1 cellular context compared by ENCODE assay signal in the genomic region with DNA sequence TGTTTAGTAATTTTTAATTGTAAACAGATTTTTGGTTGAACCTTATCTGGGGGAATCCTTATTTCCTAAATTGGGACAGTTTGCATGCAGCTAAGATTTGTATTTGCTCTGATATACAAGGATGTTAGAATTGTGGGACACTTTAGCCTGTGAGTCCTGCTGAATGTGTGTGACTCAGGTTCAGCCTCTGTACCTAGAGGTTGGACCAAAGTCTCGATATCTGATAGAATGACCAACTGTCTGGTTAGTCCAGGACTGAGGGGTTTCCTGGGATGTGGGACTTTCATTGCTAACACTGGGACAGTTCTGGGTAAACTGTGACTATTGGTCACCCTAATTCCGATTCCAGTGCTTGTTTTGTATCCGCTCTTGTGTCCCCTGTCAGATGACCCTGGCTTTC.
TF ChIP-seq lines count a peak whose summit lies in the region.

No MANE protein-coding gene starts in this region.

TF ChIP-seq in GM12878, 131 proteins besides CTCF, POLR2A, EP300 and RAD21:
- TF ChIP-seq BACH1 (IDR thresholded peaks at IDR 0.05; ENCODE audit: borderline replicate concordance) (no peak), CREB1 (IDR thresholded peaks at IDR 0.05; ENCODE audit: low read depth) (no peak), POLR2AphosphoS2 (IDR thresholded peaks at IDR 0.05; ENCODE audit: low read depth, low read length) (no peak), TARDBP (IDR thresholded peaks at IDR 0.05; ENCODE audit: borderline replicate concordance) (no peak), SP1 (IDR thresholded peaks at IDR 0.05; ENCODE audit: low read depth, low read length) (no peak), SIN3A (IDR thresholded peaks at IDR 0.05; ENCODE audit: low read depth, low read length) (no peak), IKZF1 (conservative IDR thresholded peaks at IDR 0.05) (no peak), CHD4 (IDR thresholded peaks at IDR 0.05) (no peak), TCF12 (IDR thresholded peaks at IDR 0.05; ENCODE audit: low read depth, low read length) (no peak), ZNF622 (IDR thresholded peaks at IDR 0.05) (no peak), PML (IDR thresholded peaks at IDR 0.05; ENCODE audit: low read length) (no peak)
- TF ChIP-seq, protein P1, sequence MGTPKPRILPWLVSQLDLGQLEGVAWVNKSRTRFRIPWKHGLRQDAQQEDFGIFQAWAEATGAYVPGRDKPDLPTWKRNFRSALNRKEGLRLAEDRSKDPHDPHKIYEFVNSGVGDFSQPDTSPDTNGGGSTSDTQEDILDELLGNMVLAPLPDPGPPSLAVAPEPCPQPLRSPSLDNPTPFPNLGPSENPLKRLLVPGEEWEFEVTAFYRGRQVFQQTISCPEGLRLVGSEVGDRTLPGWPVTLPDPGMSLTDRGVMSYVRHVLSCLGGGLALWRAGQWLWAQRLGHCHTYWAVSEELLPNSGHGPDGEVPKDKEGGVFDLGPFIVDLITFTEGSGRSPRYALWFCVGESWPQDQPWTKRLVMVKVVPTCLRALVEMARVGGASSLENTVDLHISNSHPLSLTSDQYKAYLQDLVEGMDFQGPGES (IDR thresholded peaks at IDR 0.05): no peak
- TF ChIP-seq, protein P2, sequence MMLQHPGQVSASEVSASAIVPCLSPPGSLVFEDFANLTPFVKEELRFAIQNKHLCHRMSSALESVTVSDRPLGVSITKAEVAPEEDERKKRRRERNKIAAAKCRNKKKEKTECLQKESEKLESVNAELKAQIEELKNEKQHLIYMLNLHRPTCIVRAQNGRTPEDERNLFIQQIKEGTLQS (IDR thresholded peaks at IDR 0.05; ENCODE audit: borderline replicate concordance, extremely low read depth, low read depth, low read length): no peak
- TF ChIP-seq, protein P3, sequence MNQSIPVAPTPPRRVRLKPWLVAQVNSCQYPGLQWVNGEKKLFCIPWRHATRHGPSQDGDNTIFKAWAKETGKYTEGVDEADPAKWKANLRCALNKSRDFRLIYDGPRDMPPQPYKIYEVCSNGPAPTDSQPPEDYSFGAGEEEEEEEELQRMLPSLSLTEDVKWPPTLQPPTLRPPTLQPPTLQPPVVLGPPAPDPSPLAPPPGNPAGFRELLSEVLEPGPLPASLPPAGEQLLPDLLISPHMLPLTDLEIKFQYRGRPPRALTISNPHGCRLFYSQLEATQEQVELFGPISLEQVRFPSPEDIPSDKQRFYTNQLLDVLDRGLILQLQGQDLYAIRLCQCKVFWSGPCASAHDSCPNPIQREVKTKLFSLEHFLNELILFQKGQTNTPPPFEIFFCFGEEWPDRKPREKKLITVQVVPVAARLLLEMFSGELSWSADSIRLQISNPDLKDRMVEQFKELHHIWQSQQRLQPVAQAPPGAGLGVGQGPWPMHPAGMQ (IDR thresholded peaks at IDR 0.05; ENCODE audit: borderline replicate concordance): no peak
- TF ChIP-seq, protein P4, sequence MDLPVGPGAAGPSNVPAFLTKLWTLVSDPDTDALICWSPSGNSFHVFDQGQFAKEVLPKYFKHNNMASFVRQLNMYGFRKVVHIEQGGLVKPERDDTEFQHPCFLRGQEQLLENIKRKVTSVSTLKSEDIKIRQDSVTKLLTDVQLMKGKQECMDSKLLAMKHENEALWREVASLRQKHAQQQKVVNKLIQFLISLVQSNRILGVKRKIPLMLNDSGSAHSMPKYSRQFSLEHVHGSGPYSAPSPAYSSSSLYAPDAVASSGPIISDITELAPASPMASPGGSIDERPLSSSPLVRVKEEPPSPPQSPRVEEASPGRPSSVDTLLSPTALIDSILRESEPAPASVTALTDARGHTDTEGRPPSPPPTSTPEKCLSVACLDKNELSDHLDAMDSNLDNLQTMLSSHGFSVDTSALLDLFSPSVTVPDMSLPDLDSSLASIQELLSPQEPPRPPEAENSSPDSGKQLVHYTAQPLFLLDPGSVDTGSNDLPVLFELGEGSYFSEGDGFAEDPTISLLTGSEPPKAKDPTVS (IDR thresholded peaks at IDR 0.05; ENCODE audit: low read depth, low read length): no peak
- TF ChIP-seq, protein P5, sequence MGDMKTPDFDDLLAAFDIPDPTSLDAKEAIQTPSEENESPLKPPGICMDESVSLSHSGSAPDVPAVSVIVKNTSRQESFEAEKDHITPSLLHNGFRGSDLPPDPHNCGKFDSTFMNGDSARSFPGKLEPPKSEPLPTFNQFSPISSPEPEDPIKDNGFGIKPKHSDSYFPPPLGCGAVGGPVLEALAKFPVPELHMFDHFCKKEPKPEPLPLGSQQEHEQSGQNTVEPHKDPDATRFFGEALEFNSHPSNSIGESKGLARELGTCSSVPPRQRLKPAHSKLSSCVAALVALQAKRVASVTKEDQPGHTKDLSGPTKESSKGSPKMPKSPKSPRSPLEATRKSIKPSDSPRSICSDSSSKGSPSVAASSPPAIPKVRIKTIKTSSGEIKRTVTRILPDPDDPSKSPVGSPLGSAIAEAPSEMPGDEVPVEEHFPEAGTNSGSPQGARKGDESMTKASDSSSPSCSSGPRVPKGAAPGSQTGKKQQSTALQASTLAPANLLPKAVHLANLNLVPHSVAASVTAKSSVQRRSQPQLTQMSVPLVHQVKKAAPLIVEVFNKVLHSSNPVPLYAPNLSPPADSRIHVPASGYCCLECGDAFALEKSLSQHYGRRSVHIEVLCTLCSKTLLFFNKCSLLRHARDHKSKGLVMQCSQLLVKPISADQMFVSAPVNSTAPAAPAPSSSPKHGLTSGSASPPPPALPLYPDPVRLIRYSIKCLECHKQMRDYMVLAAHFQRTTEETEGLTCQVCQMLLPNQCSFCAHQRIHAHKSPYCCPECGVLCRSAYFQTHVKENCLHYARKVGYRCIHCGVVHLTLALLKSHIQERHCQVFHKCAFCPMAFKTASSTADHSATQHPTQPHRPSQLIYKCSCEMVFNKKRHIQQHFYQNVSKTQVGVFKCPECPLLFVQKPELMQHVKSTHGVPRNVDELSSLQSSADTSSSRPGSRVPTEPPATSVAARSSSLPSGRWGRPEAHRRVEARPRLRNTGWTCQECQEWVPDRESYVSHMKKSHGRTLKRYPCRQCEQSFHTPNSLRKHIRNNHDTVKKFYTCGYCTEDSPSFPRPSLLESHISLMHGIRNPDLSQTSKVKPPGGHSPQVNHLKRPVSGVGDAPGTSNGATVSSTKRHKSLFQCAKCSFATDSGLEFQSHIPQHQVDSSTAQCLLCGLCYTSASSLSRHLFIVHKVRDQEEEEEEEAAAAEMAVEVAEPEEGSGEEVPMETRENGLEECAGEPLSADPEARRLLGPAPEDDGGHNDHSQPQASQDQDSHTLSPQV (IDR thresholded peaks at IDR 0.05): no peak
- TF ChIP-seq, protein P6, sequence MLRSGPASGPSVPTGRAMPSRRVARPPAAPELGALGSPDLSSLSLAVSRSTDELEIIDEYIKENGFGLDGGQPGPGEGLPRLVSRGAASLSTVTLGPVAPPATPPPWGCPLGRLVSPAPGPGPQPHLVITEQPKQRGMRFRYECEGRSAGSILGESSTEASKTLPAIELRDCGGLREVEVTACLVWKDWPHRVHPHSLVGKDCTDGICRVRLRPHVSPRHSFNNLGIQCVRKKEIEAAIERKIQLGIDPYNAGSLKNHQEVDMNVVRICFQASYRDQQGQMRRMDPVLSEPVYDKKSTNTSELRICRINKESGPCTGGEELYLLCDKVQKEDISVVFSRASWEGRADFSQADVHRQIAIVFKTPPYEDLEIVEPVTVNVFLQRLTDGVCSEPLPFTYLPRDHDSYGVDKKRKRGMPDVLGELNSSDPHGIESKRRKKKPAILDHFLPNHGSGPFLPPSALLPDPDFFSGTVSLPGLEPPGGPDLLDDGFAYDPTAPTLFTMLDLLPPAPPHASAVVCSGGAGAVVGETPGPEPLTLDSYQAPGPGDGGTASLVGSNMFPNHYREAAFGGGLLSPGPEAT (IDR thresholded peaks at IDR 0.05; ENCODE audit: low read depth): no peak
- TF ChIP-seq, protein P7, sequence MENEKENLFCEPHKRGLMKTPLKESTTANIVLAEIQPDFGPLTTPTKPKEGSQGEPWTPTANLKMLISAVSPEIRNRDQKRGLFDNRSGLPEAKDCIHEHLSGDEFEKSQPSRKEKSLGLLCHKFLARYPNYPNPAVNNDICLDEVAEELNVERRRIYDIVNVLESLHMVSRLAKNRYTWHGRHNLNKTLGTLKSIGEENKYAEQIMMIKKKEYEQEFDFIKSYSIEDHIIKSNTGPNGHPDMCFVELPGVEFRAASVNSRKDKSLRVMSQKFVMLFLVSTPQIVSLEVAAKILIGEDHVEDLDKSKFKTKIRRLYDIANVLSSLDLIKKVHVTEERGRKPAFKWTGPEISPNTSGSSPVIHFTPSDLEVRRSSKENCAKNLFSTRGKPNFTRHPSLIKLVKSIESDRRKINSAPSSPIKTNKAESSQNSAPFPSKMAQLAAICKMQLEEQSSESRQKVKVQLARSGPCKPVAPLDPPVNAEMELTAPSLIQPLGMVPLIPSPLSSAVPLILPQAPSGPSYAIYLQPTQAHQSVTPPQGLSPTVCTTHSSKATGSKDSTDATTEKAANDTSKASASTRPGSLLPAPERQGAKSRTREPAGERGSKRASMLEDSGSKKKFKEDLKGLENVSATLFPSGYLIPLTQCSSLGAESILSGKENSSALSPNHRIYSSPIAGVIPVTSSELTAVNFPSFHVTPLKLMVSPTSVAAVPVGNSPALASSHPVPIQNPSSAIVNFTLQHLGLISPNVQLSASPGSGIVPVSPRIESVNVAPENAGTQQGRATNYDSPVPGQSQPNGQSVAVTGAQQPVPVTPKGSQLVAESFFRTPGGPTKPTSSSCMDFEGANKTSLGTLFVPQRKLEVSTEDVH (IDR thresholded peaks at IDR 0.05; ENCODE audit: low read depth, partially characterized antibody): no peak
